27 cellular contexts compared by ENCODE assay signal in genomic region chr12:97536353-97536752, GRCh38.
DNase-seq lines count a peak whose midpoint lies in the region; ATAC-seq, FAIRE-seq and TF ChIP-seq lines count a peak whose summit lies in the region.
"Had no signal": no experiment of that assay in that cellular context is flagged by ENCODE, and none has a peak within 500 bp of the region (broad histone marks: within the 10 kb centered on the region; RNA-seq: fewer than 3 reads in every experiment).

No MANE protein-coding gene starts in this region.

- TF ChIP-seq CTCF in WTC11 (IDR thresholded peaks at IDR 0.05) (no peak), left lung (IDR thresholded peaks at IDR 0.05) (no peak), thyroid gland (IDR thresholded peaks at IDR 0.05) (no peak)

- no peak overlapping the region for H3K4me3 ChIP-seq in left lung
- H3K4me3 ChIP-seq in thyroid gland (replicated peaks in 1 of 3) = no peak overlapping the region
- H3K4me3 ChIP-seq: BLaER1, GM12878 had no signal

- no peaks in the 10 kb centered on the region for H3K27me3 ChIP-seq in left lung
- no peaks in the 10 kb centered on the region for H3K27me3 ChIP-seq in thyroid gland
- H3K27me3 ChIP-seq: BE2C, BLaER1 had no signal

- no peaks in the 10 kb centered on the region for H3K9me3 Mint-ChIP-seq in WTC11
- H3K9me3 Mint-ChIP-seq: CD14-positive monocyte; CD8-positive, alpha-beta memory T cell had no signal

- H3K4me1 ChIP-seq in left lung (no peaks in the 10 kb centered on the region), thyroid gland (peaks cover 36 to 56% of the 10 kb centered on the region in 2 donors)
- H3K4me1 ChIP-seq: BE2C, BLaER1 had no signal

- no peaks in the 10 kb centered on the region for H3K36me3 Mint-ChIP-seq in WTC11
- H3K36me3 Mint-ChIP-seq: CD14-positive monocyte; CD4-positive, alpha-beta memory T cell; CD4-positive, CD25-positive, alpha-beta regulatory T cell; CD8-positive, alpha-beta memory T cell had no signal

- H3K36me3 ChIP-seq in left lung (no peaks in the 10 kb centered on the region), thyroid gland (no peaks in the 10 kb centered on the region)
- H3K36me3 ChIP-seq: BE2C, BLaER1 had no signal

- TF ChIP-seq POLR2A in thyroid gland (IDR thresholded peaks at IDR 0.05) (no peak), GM12891 (IDR thresholded peaks at IDR 0.05; ENCODE audit: low read depth, low read length) (no peak)

- intact Hi-C loops in left lung (cut with DNase I) (no loop called here), thyroid gland (cut with DNase I) (no loop called here)

- no peaks in the 10 kb centered on the region for H3K9me3 ChIP-seq in left lung
- no peaks in the 10 kb centered on the region for H3K9me3 ChIP-seq in thyroid gland
- H3K9me3 ChIP-seq: BE2C, BLaER1 had no signal

- ATAC-seq in WTC11 = no peak
- ATAC-seq in left lung = peak; percentile 36
- ATAC-seq in HG03139 (IDR thresholded peaks at IDR 0.05; ENCODE audit: unreplicated experiment) = no peak
- no peak for ATAC-seq in GM21737 (IDR thresholded peaks at IDR 0.05; ENCODE audit: unreplicated experiment)
- ATAC-seq: GM12878 had no signal

- no peak overlapping the region for H3K27ac ChIP-seq in left lung
- H3K27ac ChIP-seq in thyroid gland = peak overlapping the region; percentile 58 to 69 (median 62)
- H3K27ac ChIP-seq: BLaER1 had no signal

- POLR2A ChIA-PET in WTC11 (lab: Charles Lee) = no interaction called here

- DNase-seq in NCI-H69 (lab: John Stamatoyannopoulos, UW) (peak; percentile 11), WTC11 (ENCODE audit: low spot score) (no peak), left lung (no peak), thyroid gland (no peak), GM12891 (ENCODE audit: insufficient read length, low spot score) (no peak), NCI-H2196 (lab: John Stamatoyannopoulos, UW; ENCODE audit: unreplicated experiment) (no peak)
- DNase-seq: 8988T; BE2C; C1 segment of cervical spinal cord; CD4-positive, alpha-beta memory T cell; CD4-positive, CD25-positive, alpha-beta regulatory T cell; CD8-positive, alpha-beta memory T cell; COR-L47; DMS 273 treated with DMSO at 0.1 percent for 48 hours; DMS153; DMS53; DMS79; DND-41; EL; GDM1 had no signal

- H3K27me3 Mint-ChIP-seq in WTC11 (ENCODE audit: low read depth) = no peaks in the 10 kb centered on the region
- H3K27me3 Mint-ChIP-seq: CD4-positive, alpha-beta memory T cell; CD8-positive, alpha-beta memory T cell had no signal

- H3K27ac Mint-ChIP-seq in WTC11 = peak overlapping the region; percentile 64
- H3K27ac Mint-ChIP-seq: CD14-positive monocyte; CD4-positive, alpha-beta memory T cell; CD4-positive, CD25-positive, alpha-beta regulatory T cell had no signal

- CTCF ChIA-PET in WTC11 (lab: Charles Lee) = no interaction called here

- FAIRE-seq in GM12891 (lab: Jason Lieb, UNC) = no peak
- FAIRE-seq: A204.1, GM12878, GM19239 had no signal

- H3K4me1 Mint-ChIP-seq in WTC11 = peaks cover 76% of the 10 kb centered on the region
- H3K4me1 Mint-ChIP-seq: CD14-positive monocyte; CD4-positive, alpha-beta memory T cell; CD4-positive, CD25-positive, alpha-beta regulatory T cell; CD8-positive, alpha-beta memory T cell had no signal

- no peak overlapping the region for H3K4me3 Mint-ChIP-seq in WTC11
- H3K4me3 Mint-ChIP-seq: CD14-positive monocyte; CD4-positive, alpha-beta memory T cell; CD4-positive, CD25-positive, alpha-beta regulatory T cell; CD8-positive, alpha-beta memory T cell had no signal

TF ChIP-seq in WTC11, 78 proteins besides CTCF, POLR2A, EP300 and RAD21 (continues in another document):
- TF ChIP-seq STAT6 (CRISPR knock-in tag; conservative IDR thresholded peaks at IDR 0.05; ENCODE audit: low read depth) = no peak
- TF ChIP-seq ZNF512 (CRISPR knock-in tag; IDR thresholded peaks at IDR 0.05; ENCODE audit: borderline replicate concordance) = no peak
- no peak for TF ChIP-seq TCF7 (CRISPR knock-in tag; IDR thresholded peaks at IDR 0.05; ENCODE audit: low read depth)
- no peak for TF ChIP-seq ZNF219 (CRISPR knock-in tag; IDR thresholded peaks at IDR 0.05; ENCODE audit: borderline replicate concordance)
- TF ChIP-seq ZBTB21 (CRISPR knock-in tag; IDR thresholded peaks at IDR 0.05; ENCODE audit: borderline replicate concordance) = no peak
- no peak for TF ChIP-seq ZNF232 (CRISPR knock-in tag; IDR thresholded peaks at IDR 0.05)
- TF ChIP-seq ZNF396 (CRISPR knock-in tag; IDR thresholded peaks at IDR 0.05; ENCODE audit: borderline replicate concordance) = no peak
- no peak for TF ChIP-seq TP53 (CRISPR knock-in tag; IDR thresholded peaks at IDR 0.05)

TF ChIP-seq in GM12891, 5 proteins besides CTCF, POLR2A, EP300 and RAD21:
- TF ChIP-seq POLR2AphosphoS5 (IDR thresholded peaks at IDR 0.05; ENCODE audit: low read depth, low read length) (no peak), SPI1 (IDR thresholded peaks at IDR 0.05; ENCODE audit: low read depth, low read length) (no peak), TAF1 (IDR thresholded peaks at IDR 0.05; ENCODE audit: low read depth, low read length) (no peak), POU2F2 (IDR thresholded peaks at IDR 0.05; ENCODE audit: low read depth, low read length) (no peak), PAX5 (IDR thresholded peaks at IDR 0.05; ENCODE audit: insufficient read depth, low read length, severe bottlenecking) (no peak)

Comparison
In these comparisons a context has a peak if more than half of its experiments do, and no peak if none do; other contexts are left out.
1. H3K27ac ChIP-seq: peak in thyroid gland (3 of 3); none in left lung (0 of 2).